ENCODE assay signal across 1 cellular context in genomic region chr19:40583283-40583682, GRCh38.
TF ChIP-seq lines count a peak whose summit lies in the region.

No MANE protein-coding gene starts in this region.

TF ChIP-seq in HEK293, 187 proteins besides CTCF, POLR2A, EP300 and RAD21 (continued from another document):
- TF ChIP-seq ZBTB10 (tag by site-specific recombination; IDR thresholded peaks at IDR 0.05) = no peak
- TF ChIP-seq ZNF223 (tag by site-specific recombination; IDR thresholded peaks at IDR 0.05) = no peak
- no peak for TF ChIP-seq ZNF2 (tag by site-specific recombination; IDR thresholded peaks at IDR 0.05)
- TF ChIP-seq ZNF529 (tag by site-specific recombination; IDR thresholded peaks at IDR 0.05; ENCODE audit: insufficient replicate concordance) = no peak
- TF ChIP-seq, protein P1, sequence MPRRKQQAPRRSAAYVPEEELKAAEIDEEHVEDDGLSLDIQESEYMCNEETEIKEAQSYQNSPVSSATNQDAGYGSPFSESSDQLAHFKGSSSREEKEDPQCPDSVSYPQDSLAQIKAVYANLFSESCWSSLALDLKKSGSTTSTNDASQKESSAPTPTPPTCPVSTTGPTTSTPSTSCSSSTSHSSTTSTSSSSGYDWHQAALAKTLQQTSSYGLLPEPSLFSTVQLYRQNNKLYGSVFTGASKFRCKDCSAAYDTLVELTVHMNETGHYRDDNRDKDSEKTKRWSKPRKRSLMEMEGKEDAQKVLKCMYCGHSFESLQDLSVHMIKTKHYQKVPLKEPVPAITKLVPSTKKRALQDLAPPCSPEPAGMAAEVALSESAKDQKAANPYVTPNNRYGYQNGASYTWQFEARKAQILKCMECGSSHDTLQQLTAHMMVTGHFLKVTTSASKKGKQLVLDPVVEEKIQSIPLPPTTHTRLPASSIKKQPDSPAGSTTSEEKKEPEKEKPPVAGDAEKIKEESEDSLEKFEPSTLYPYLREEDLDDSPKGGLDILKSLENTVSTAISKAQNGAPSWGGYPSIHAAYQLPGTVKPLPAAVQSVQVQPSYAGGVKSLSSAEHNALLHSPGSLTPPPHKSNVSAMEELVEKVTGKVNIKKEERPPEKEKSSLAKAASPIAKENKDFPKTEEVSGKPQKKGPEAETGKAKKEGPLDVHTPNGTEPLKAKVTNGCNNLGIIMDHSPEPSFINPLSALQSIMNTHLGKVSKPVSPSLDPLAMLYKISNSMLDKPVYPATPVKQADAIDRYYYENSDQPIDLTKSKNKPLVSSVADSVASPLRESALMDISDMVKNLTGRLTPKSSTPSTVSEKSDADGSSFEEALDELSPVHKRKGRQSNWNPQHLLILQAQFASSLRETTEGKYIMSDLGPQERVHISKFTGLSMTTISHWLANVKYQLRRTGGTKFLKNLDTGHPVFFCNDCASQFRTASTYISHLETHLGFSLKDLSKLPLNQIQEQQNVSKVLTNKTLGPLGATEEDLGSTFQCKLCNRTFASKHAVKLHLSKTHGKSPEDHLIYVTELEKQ (tag by site-specific recombination; IDR thresholded peaks at IDR 0.05; ENCODE audit: borderline replicate concordance) = no peak
- no peak for TF ChIP-seq PATZ1 (tag by site-specific recombination; IDR thresholded peaks at IDR 0.05)
- no peak for TF ChIP-seq ZNF501 (tag by site-specific recombination; IDR thresholded peaks at IDR 0.05)
- no peak for TF ChIP-seq ZNF354C (tag by site-specific recombination; IDR thresholded peaks at IDR 0.05; ENCODE audit: borderline replicate concordance, low read depth)
- no peak for TF ChIP-seq KLF8 (tag by site-specific recombination; IDR thresholded peaks at IDR 0.05)
- no peak for TF ChIP-seq ZNF324 (tag by site-specific recombination; IDR thresholded peaks at IDR 0.05)
- TF ChIP-seq ZNF600 (tag by site-specific recombination; IDR thresholded peaks at IDR 0.05) = no peak
- TF ChIP-seq ZFP3 (tag by site-specific recombination; IDR thresholded peaks at IDR 0.05; ENCODE audit: low read depth) = no peak
- TF ChIP-seq ZNF677 (tag by site-specific recombination; IDR thresholded peaks at IDR 0.05) = no peak
- TF ChIP-seq ZNF624 (tag by site-specific recombination; IDR thresholded peaks at IDR 0.05) = no peak
- TF ChIP-seq, protein P2, sequence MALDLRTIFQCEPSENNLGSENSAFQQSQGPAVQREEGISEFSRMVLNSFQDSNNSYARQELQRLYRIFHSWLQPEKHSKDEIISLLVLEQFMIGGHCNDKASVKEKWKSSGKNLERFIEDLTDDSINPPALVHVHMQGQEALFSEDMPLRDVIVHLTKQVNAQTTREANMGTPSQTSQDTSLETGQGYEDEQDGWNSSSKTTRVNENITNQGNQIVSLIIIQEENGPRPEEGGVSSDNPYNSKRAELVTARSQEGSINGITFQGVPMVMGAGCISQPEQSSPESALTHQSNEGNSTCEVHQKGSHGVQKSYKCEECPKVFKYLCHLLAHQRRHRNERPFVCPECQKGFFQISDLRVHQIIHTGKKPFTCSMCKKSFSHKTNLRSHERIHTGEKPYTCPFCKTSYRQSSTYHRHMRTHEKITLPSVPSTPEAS (tag by site-specific recombination; IDR thresholded peaks at IDR 0.05) = no peak
